In genomic region chr6:37578104-37578503, GRCh38 we compare ENCODE assay signal across 11 cellular contexts.
DNase-seq lines count a peak whose midpoint lies in the region; ATAC-seq and TF ChIP-seq lines count a peak whose summit lies in the region.
"Had no signal": no experiment of that assay in that cellular context is flagged by ENCODE, and none has a peak within 500 bp of the region (broad histone marks: within the 10 kb centered on the region; RNA-seq: fewer than 3 reads in every experiment).

No MANE protein-coding gene starts in this region.

- no peak for TF ChIP-seq POLR2A in HCT116 (IDR thresholded peaks at IDR 0.05; ENCODE audit: borderline replicate concordance, extremely low read depth, insufficient read depth, insufficient read length)

- H3K4me1 ChIP-seq in HCT116 (ENCODE audit: control insufficient read depth in 1 of 2, insufficient read depth in 2 of 2, low read length in 2 of 2), result peaks cover 52 to 82% of the 10 kb centered on the region in 2 experiments
- peaks cover 10% of the 10 kb centered on the region for H3K4me1 ChIP-seq in osteoblast (ENCODE audit: insufficient read depth, low read length)

- H3K79me2 ChIP-seq in HCT116 (ENCODE audit: insufficient read depth, low read length), result no peaks in the 10 kb centered on the region
- no peaks in the 10 kb centered on the region for H3K79me2 ChIP-seq in osteoblast (ENCODE audit: insufficient read depth, low read length)

- BruUV-seq in HCT116 (replicated peaks; lab: Mats Ljungman, UMichigan), result no TSS peak

- H3K27ac ChIP-seq in HCT116 (ENCODE audit: low read depth, low read length), result no peak overlapping the region
- peak overlapping the region; percentile 92 for H3K27ac ChIP-seq in WERI-Rb-1
- no peak overlapping the region for H3K27ac ChIP-seq in osteoblast (ENCODE audit: low read depth, low read length)

- H3K4me3 ChIP-seq in HCT116 (replicated peaks in 1 of 2; ENCODE audit: low read depth in 1 of 2, low read length in 2 of 2) (no peak overlapping the region), WERI-Rb-1 (ENCODE audit: low read depth, low read length) (peak overlapping the region; percentile 10), osteoblast (ENCODE audit: insufficient read depth, low read length) (no peak overlapping the region)

- RAD21 ChIA-PET in HCT116 (lab: Charles Lee; ENCODE audit: low non-redundant PET in 1 of 2, low total read pairs in 2 of 2, uncharacterized antibody in 2 of 2, unreplicated experiment in 2 of 2), result no interaction called here

- intact Hi-C loops in HCT116 (cut with micrococcal nuclease) (no loop called here), Right ventricle myocardium inferior (cut with DNase I) (no loop called here)

- no peaks in the 10 kb centered on the region for H3K9me3 ChIP-seq in HCT116 (ENCODE audit: control insufficient read depth in 1 of 2, insufficient read depth in 1 of 2, low read depth in 1 of 2, low read length in 2 of 2)
- H3K9me3 ChIP-seq in WERI-Rb-1 (ENCODE audit: severe bottlenecking), result peaks cover 2% of the 10 kb centered on the region
- no peaks in the 10 kb centered on the region for H3K9me3 ChIP-seq in osteoblast (ENCODE audit: low read depth, low read length)

- CTCF ChIA-PET in HCT116 (lab: Charles Lee), result interaction anchor here (0.6 to 1.2 kb wide), 3 partner anchors 12 to 120 kb away, joined by 3 to 4 read pairs (median 3); partner anchors contain the start of gene MDGA1

- no peak for TF ChIP-seq CTCF in HCT116 (IDR thresholded peaks at IDR 0.05 in 2 of 3, conservative IDR thresholded peaks at IDR 0.05 in 1 of 3; ENCODE audit: borderline replicate concordance in 1 of 3, insufficient read depth in 1 of 3, low read depth in 2 of 3, low read length in 2 of 3)
- no peak for TF ChIP-seq CTCF in WERI-Rb-1 (IDR thresholded peaks at IDR 0.05; ENCODE audit: low read depth, low read length)
- TF ChIP-seq CTCF in osteoblast (IDR thresholded peaks at IDR 0.05; ENCODE audit: extremely low read depth, low read depth, low read length), result no peak

- TF ChIP-seq RAD21 in HCT116 (IDR thresholded peaks at IDR 0.05; ENCODE audit: low read depth), result no peak

- H3K27me3 ChIP-seq in HCT116 (ENCODE audit: insufficient read depth, low read length) (no peaks in the 10 kb centered on the region), WERI-Rb-1 (ENCODE audit: insufficient read depth, low read depth, severe bottlenecking) (no peaks in the 10 kb centered on the region), osteoblast (ENCODE audit: insufficient read depth, low read length) (no peaks in the 10 kb centered on the region)

- POLR2A ChIA-PET in HCT116 (lab: Charles Lee), result no interaction called here

- H4K20me1 ChIP-seq in HCT116 (ENCODE audit: insufficient read depth) (no peaks in the 10 kb centered on the region), osteoblast (ENCODE audit: insufficient read depth, low read length) (no peaks in the 10 kb centered on the region)

- H2AFZ ChIP-seq in HCT116 (ENCODE audit: low read depth, low read length, poor library complexity, severe bottlenecking) (no peak overlapping the region), osteoblast (ENCODE audit: low read length) (no peak overlapping the region)

- ATAC-seq in HCT116, result no peak
- ATAC-seq in HG02973 (IDR thresholded peaks at IDR 0.05; ENCODE audit: unreplicated experiment), result no peak
- no peak for ATAC-seq in Right ventricle myocardium inferior

- no peak overlapping the region for H3K9ac ChIP-seq in HCT116 (ENCODE audit: low read length)

- no peak for DNase-seq in HCT116 (ENCODE audit: low read depth, low spot score)
- no peak for DNase-seq in WERI-Rb-1
- DNase-seq in osteoblast (ENCODE audit: insufficient read length, low spot score, missing footprints), result peak; percentile 18
- no peak for DNase-seq in Right ventricle myocardium inferior (ENCODE audit: missing footprints)
- DNase-seq in stimulated activated CD4-positive, alpha-beta T cell treated with anti-CD3 and anti-CD28 coated beads, Interleukin-4, amount 100 ng/mL, for 1 hour, result no peak
- DNase-seq: C1 segment of cervical spinal cord; CD4-positive, CD25-positive, alpha-beta regulatory T cell; CD8-positive, alpha-beta memory T cell; COR-L47; H9 had no signal

- H3K36me3 ChIP-seq in HCT116 (ENCODE audit: control insufficient read depth in 1 of 2, insufficient read depth in 2 of 2, low read length in 2 of 2) (no peaks in the 10 kb centered on the region), WERI-Rb-1 (no peaks in the 10 kb centered on the region), osteoblast (ENCODE audit: insufficient read depth, low read length) (no peaks in the 10 kb centered on the region)

- H3K4me2 ChIP-seq in HCT116 (ENCODE audit: low read length) (peak overlapping the region; percentile 36), osteoblast (ENCODE audit: insufficient read depth, low read length) (no peak overlapping the region)

- H3K9me2 ChIP-seq in HCT116 (ENCODE audit: insufficient read depth), result no peaks in the 10 kb centered on the region

TF ChIP-seq in HCT116, 20 proteins besides CTCF, POLR2A, EP300 and RAD21:
- no peak for TF ChIP-seq EZH2phosphoT487 (IDR thresholded peaks at IDR 0.05; ENCODE audit: borderline replicate concordance)
- no peak for TF ChIP-seq ZBTB33 (IDR thresholded peaks at IDR 0.05; ENCODE audit: extremely low read depth, insufficient replicate concordance, low read length)
- no peak for TF ChIP-seq REST (IDR thresholded peaks at IDR 0.05; ENCODE audit: low read depth)
- no peak for TF ChIP-seq POLR2AphosphoS5 (IDR thresholded peaks at IDR 0.05; ENCODE audit: low read depth, low read length)
- TF ChIP-seq ZFX (IDR thresholded peaks at IDR 0.05), result no peak
- no peak for TF ChIP-seq YY1 (IDR thresholded peaks at IDR 0.05; ENCODE audit: extremely low read depth, insufficient replicate concordance, low read depth, low read length)
- TF ChIP-seq SRF (IDR thresholded peaks at IDR 0.05; ENCODE audit: low read depth), result no peak
- TF ChIP-seq MAX (IDR thresholded peaks at IDR 0.05), result no peak
- no peak for TF ChIP-seq CBX3 (IDR thresholded peaks at IDR 0.05; ENCODE audit: low read depth)
